30 cellular contexts compared by ENCODE assay signal in genomic region chr16:24423332-24423731, GRCh38.
"Had no signal": no experiment of that assay in that cellular context is flagged by ENCODE, and none has a peak within 500 bp of the region (broad histone marks: within the 10 kb centered on the region; RNA-seq: fewer than 3 reads in every experiment).

No MANE protein-coding gene starts in this region.

- H3K27ac ChIP-seq: cardiac muscle cell, WERI-Rb-1 had no signal

- H3K27me3 ChIP-seq: cardiac muscle cell, MG63 had no signal

- H3K36me3 Mint-ChIP-seq: activated naive CD8-positive, alpha-beta T cell; brain; T-cell had no signal

- H3K36me3 ChIP-seq: cardiac muscle cell, MG63, WERI-Rb-1 had no signal

- H3K9me3 ChIP-seq: MG63 had no signal

- ATAC-seq: activated CD4-positive, alpha-beta T cell treated with anti-CD3 and anti-CD28 coated beads for 36 hours; activated T-helper 17 cell treated with anti-CD3 and anti-CD28 coated beads, Interleukin-2, amount 50 U/mL, for 72 hours; Panc1; T-cell had no signal

- H3K4me3 Mint-ChIP-seq: activated CD4-positive, alpha-beta memory T cell treated with anti-CD3 and anti-CD28 coated beads, Interleukin-2, amount 10 ng/mL, durations not matched to agents 7 days and 5 days; activated CD4-positive, alpha-beta T cell treated with anti-CD3 and anti-CD28 coated beads for 36 hours; activated naive CD4-positive, alpha-beta T cell treated with anti-CD3 and anti-CD28 coated beads for 36 hours; activated naive CD8-positive, alpha-beta T cell; activated T-helper 17 cell treated with anti-CD3 and anti-CD28 coated beads, Interleukin-2, amount 50 U/mL, for 72 hours; brain; T-cell had no signal

- FAIRE-seq: astrocyte had no signal

- H3K4me1 Mint-ChIP-seq: activated CD4-positive, alpha-beta memory T cell treated with anti-CD3 and anti-CD28 coated beads, Interleukin-2, amount 10 ng/mL, durations not matched to agents 7 days and 5 days; activated CD4-positive, alpha-beta T cell treated with anti-CD3 and anti-CD28 coated beads for 36 hours; activated T-helper 17 cell treated with anti-CD3 and anti-CD28 coated beads, Interleukin-2, amount 50 U/mL, for 72 hours; brain; T-cell had no signal

- H3K9me3 Mint-ChIP-seq: activated CD4-positive, alpha-beta memory T cell treated with anti-CD3 and anti-CD28 coated beads, Interleukin-2, amount 10 ng/mL, durations not matched to agents 7 days and 5 days; activated naive CD4-positive, alpha-beta T cell treated with anti-CD3 and anti-CD28 coated beads for 36 hours; activated T-helper 17 cell treated with anti-CD3 and anti-CD28 coated beads, Interleukin-2, amount 50 U/mL, for 72 hours had no signal

- H3K27ac Mint-ChIP-seq: activated CD4-positive, alpha-beta memory T cell treated with anti-CD3 and anti-CD28 coated beads, Interleukin-2, amount 10 ng/mL, durations not matched to agents 7 days and 5 days; activated CD4-positive, alpha-beta T cell treated with anti-CD3 and anti-CD28 coated beads for 36 hours; activated naive CD4-positive, alpha-beta T cell treated with anti-CD3 and anti-CD28 coated beads for 36 hours; activated naive CD8-positive, alpha-beta T cell; activated T-helper 17 cell treated with anti-CD3 and anti-CD28 coated beads, Interleukin-2, amount 50 U/mL, for 72 hours; brain; T-cell had no signal

- H3K4me3 ChIP-seq: cardiac muscle cell, MG63 had no signal

- DNase-seq: activated CD4-positive, alpha-beta memory T cell treated with anti-CD3 and anti-CD28 coated beads, Interleukin-2, amount 10 ng/mL, durations not matched to agents 7 days and 5 days; activated CD4-positive, alpha-beta T cell treated with anti-CD3 and anti-CD28 coated beads for 36 hours; activated CD4-positive, alpha-beta T cell treated with anti-CD3 and anti-CD28 coated beads, Interleukin-2, amount 50 U/mL, for 1 hour; activated gamma-delta T cell; activated naive CD4-positive, alpha-beta T cell treated with anti-CD3 and anti-CD28 coated beads for 36 hours; activated T-cell treated with anti-CD3 and anti-CD28 coated beads for 4 hours; activated T-cell treated with anti-CD3 and anti-CD28 coated beads, Interleukin-2, amount 50 U/mL, for 48 hours; amygdala; MG63; NCI-H1105; NCI-H1436; NCI-H1694 treated with DMSO at 0.1 percent for 48 hours; NCI-H2029 treated with DMSO at 0.1 percent for 48 hours; NCI-H345; NCI-H510A; NCI-H526 treated with DMSO at 0.1 percent for 48 hours; NCI-H82; NK-92 treated with Interleukin-12 subunit alpha and Interleukin-12 subunit beta, amount 100 ng/mL, for 24 hours; OCI-M1; SIG-M5; T-cell; T-helper 2 cell; T1000; WERI-Rb-1 had no signal
